Comparison of ENCODE assay signal across 1 cellular context in the genomic region with DNA sequence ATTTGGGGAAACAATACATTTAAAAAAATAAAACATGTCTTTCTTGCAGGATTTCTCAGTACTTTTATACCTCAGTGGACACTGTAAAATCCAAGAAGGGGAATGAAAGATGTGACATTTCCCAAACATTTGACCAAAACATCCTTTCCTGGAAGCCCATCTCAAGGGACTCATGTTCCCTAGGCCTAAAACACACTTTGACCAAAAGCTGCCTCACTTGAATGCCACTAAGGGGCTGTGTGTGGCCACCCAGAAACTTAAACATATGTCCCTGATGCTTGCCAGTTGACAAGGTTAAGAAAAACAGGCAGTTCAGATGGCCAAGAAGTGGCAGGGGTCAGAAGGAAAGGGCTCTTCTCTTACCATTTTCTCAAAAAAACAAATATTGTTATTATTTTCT.
TF ChIP-seq lines count a peak whose summit lies in the region.

No MANE protein-coding gene starts in this region.

TF ChIP-seq in IMR-90, 13 proteins besides CTCF, POLR2A, EP300 and RAD21 (continued from another document):
- TF ChIP-seq BHLHE40 (IDR thresholded peaks at IDR 0.05; ENCODE audit: low read depth, low read length): no peak
- TF ChIP-seq RCOR1 (IDR thresholded peaks at IDR 0.05; ENCODE audit: insufficient replicate concordance, low read length): no peak
- TF ChIP-seq CEBPB (IDR thresholded peaks at IDR 0.05; ENCODE audit: low read depth, low read length): no peak
- no peak for TF ChIP-seq CHD1 (IDR thresholded peaks at IDR 0.05; ENCODE audit: low read depth, low read length)
